Comparison of ENCODE assay signal across 28 cellular contexts in genomic region chr9:37297592-37297991, GRCh38.
"Had no signal": no experiment of that assay in that cellular context is flagged by ENCODE, and none has a peak within 500 bp of the region (broad histone marks: within the 10 kb centered on the region; RNA-seq: fewer than 3 reads in every experiment).

No MANE protein-coding gene starts in this region.

- H3K27me3 Mint-ChIP-seq: activated CD4-positive, alpha-beta memory T cell treated with anti-CD3 and anti-CD28 coated beads, Interleukin-2, amount 10 ng/mL, durations not matched to agents 7 days and 5 days; activated CD4-positive, alpha-beta T cell treated with anti-CD3 and anti-CD28 coated beads, Interleukin-2, amount 10 ng/mL, durations not matched to agents 7 days and 5 days; progenitor cell of endocrine pancreas had no signal

- H3K27ac ChIP-seq: adrenal gland, body of pancreas, gastrocnemius medialis, left ventricle myocardium inferior, neutrophil, ovary, right lobe of liver, skin epidermis, testis, transverse colon had no signal

- H3K4me3 Mint-ChIP-seq: activated CD4-positive, alpha-beta memory T cell treated with anti-CD3 and anti-CD28 coated beads, Interleukin-2, amount 10 ng/mL, durations not matched to agents 7 days and 5 days; activated CD4-positive, alpha-beta T cell treated with anti-CD3 and anti-CD28 coated beads, Interleukin-2, amount 10 ng/mL, durations not matched to agents 7 days and 5 days; activated T-cell treated with anti-CD3 and anti-CD28 coated beads, Interleukin-2, amount 50 U/mL, for 72 hours; nephron progenitor cell had no signal

- H3K9me3 Mint-ChIP-seq: activated CD4-positive, alpha-beta memory T cell treated with anti-CD3 and anti-CD28 coated beads, Interleukin-2, amount 10 ng/mL, durations not matched to agents 7 days and 5 days; activated naive CD4-positive, alpha-beta T cell treated with anti-CD3 and anti-CD28 coated beads, Interleukin-2, amount 50 U/mL, for 72 hours; nephron progenitor cell had no signal

- ATAC-seq: activated naive CD4-positive, alpha-beta T cell treated with anti-CD3 and anti-CD28 coated beads, Interleukin-2, amount 50 U/mL, for 72 hours; activated T-cell treated with anti-CD3 and anti-CD28 coated beads, Interleukin-2, amount 50 U/mL, for 72 hours; body of pancreas; gastrocnemius medialis; right lobe of liver had no signal

- DNase-seq: activated CD4-positive, alpha-beta memory T cell treated with anti-CD3 and anti-CD28 coated beads, Interleukin-2, amount 10 ng/mL, durations not matched to agents 7 days and 5 days; activated CD4-positive, alpha-beta T cell treated with anti-CD3 and anti-CD28 coated beads for 1 hour; activated CD4-positive, alpha-beta T cell treated with anti-CD3 and anti-CD28 coated beads, Interleukin-2, amount 10 ng/mL, durations not matched to agents 7 days and 5 days; activated naive CD4-positive, alpha-beta T cell; activated T-cell treated with anti-CD3 and anti-CD28 coated beads for 4 hours; activated T-cell treated with anti-CD3 and anti-CD28 coated beads, Interleukin-2, amount 50 U/mL, for 72 hours; adrenal gland; aorta; body of pancreas; dermis blood vessel endothelial cell; effector CD4-positive, alpha-beta T cell; gastrocnemius medialis; glutamatergic neuron; left ventricle myocardium inferior; nephron progenitor cell; ovary; right lobe of liver; stimulated activated CD4-positive, alpha-beta T cell treated with anti-CD3 and anti-CD28 coated beads, Interleukin-4, amount 100 ng/mL, for 4 hours; stimulated activated CD8-positive, alpha-beta memory T cell treated with anti-CD3 and anti-CD28 coated beads, Interleukin-4, amount 100 ng/mL, for 48 hours; stimulated activated naive CD4-positive, alpha-beta T cell; T-helper 2 cell; testis; transverse colon had no signal

- H3K9me3 ChIP-seq: adrenal gland, body of pancreas, gastrocnemius medialis, left ventricle myocardium inferior, neutrophil, ovary, right lobe of liver, testis, transverse colon had no signal

- H3K4me3 ChIP-seq: adrenal gland, body of pancreas, gastrocnemius medialis, left ventricle myocardium inferior, lung, ovary, right lobe of liver, skin epidermis, testis, transverse colon had no signal

- H3K27me3 ChIP-seq: adrenal gland, body of pancreas, gastrocnemius medialis, neutrophil, ovary, right lobe of liver, testis, transverse colon had no signal

- H3K4me1 ChIP-seq: body of pancreas, right lobe of liver, testis had no signal

- H3K27ac Mint-ChIP-seq: activated CD4-positive, alpha-beta memory T cell treated with anti-CD3 and anti-CD28 coated beads, Interleukin-2, amount 10 ng/mL, durations not matched to agents 7 days and 5 days; activated CD4-positive, alpha-beta T cell treated with anti-CD3 and anti-CD28 coated beads, Interleukin-2, amount 10 ng/mL, durations not matched to agents 7 days and 5 days; activated naive CD4-positive, alpha-beta T cell treated with anti-CD3 and anti-CD28 coated beads, Interleukin-2, amount 50 U/mL, for 72 hours; activated T-cell treated with anti-CD3 and anti-CD28 coated beads, Interleukin-2, amount 50 U/mL, for 72 hours; nephron progenitor cell; progenitor cell of endocrine pancreas had no signal

- H3K4me1 Mint-ChIP-seq: nephron progenitor cell had no signal

- H3K36me3 ChIP-seq: adrenal gland, gastrocnemius medialis, left ventricle myocardium inferior, neutrophil, ovary, right lobe of liver, transverse colon had no signal
